Comparison of ENCODE assay signal across 26 cellular contexts in genomic region chr16:87180069-87180468, GRCh38.
DNase-seq lines count a peak whose midpoint lies in the region; ATAC-seq and TF ChIP-seq lines count a peak whose summit lies in the region.
"Had no signal": no experiment of that assay in that cellular context is flagged by ENCODE, and none has a peak within 500 bp of the region (broad histone marks: within the 10 kb centered on the region; RNA-seq: fewer than 3 reads in every experiment).

No MANE protein-coding gene starts in this region.

- no peaks in the 10 kb centered on the region for H3K4me1 ChIP-seq in effector memory CD4-positive, alpha-beta T cell (ENCODE audit: control insufficient read depth, insufficient read depth, low read length, poor library complexity, severe bottlenecking)
- H3K4me1 ChIP-seq in esophagus squamous epithelium, result peaks cover 0 to 21% (median 0%) of the 10 kb centered on the region in 3 donors

- H3K36me3 Mint-ChIP-seq in nephron (ENCODE audit: low read depth), result no peaks in the 10 kb centered on the region
- H3K36me3 Mint-ChIP-seq: activated naive CD8-positive, alpha-beta T cell had no signal

- H3K27ac ChIP-seq in effector memory CD4-positive, alpha-beta T cell (ENCODE audit: insufficient read depth, low read length, poor library complexity, severe bottlenecking), result no peak overlapping the region
- H3K27ac ChIP-seq in esophagus squamous epithelium, result no peak overlapping the region
- H3K27ac ChIP-seq: cardiac muscle cell, upper lobe of left lung had no signal

- no peaks in the 10 kb centered on the region for H3K9me3 Mint-ChIP-seq in nephron
- H3K9me3 Mint-ChIP-seq: activated T-cell treated with anti-CD3 and anti-CD28 coated beads, Interleukin-2, amount 50 U/mL, for 24 hours; CD4-positive, alpha-beta T cell had no signal

- no peak for TF ChIP-seq POLR2A in esophagus squamous epithelium (IDR thresholded peaks at IDR 0.05)

- DNase-seq in A172 (ENCODE audit: low spot score) (peak; percentile 60), HT1080 (ENCODE audit: low read depth) (peak; percentile 13), amniotic epithelial cell (ENCODE audit: low read depth) (peak; percentile 39), pons (ENCODE audit: low spot score) (no peak), esophagus squamous epithelium (lab: John Stamatoyannopoulos, UW) (no peak)
- no peak for DNase-seq in effector memory CD4-positive, alpha-beta T cell
- DNase-seq: activated effector memory CD4-positive, alpha-beta T cell treated with anti-CD3 and anti-CD28 coated beads, Interleukin-2, amount 50 U/mL, for 16 hours; activated T-cell treated with anti-CD3 and anti-CD28 coated beads, Interleukin-2, amount 50 U/mL, for 24 hours; AML-193; aorta; CD4-positive, alpha-beta T cell; cortex of kidney; GOT3; head of caudate nucleus; islet precursor cell; left ventricle myocardium superior; NCI-H1436 treated with DMSO at 0.1 percent for 48 hours; NCI-H345; NCI-H774; stimulated activated naive CD4-positive, alpha-beta T cell had no signal

- WGBS in esophagus squamous epithelium, 2 donors, result 66 to 88% methylated on average over 6 of the region's 6 CpGs

- H3K36me3 ChIP-seq in effector memory CD4-positive, alpha-beta T cell (ENCODE audit: control insufficient read depth, insufficient read depth, low read length), result no peaks in the 10 kb centered on the region
- no peaks in the 10 kb centered on the region for H3K36me3 ChIP-seq in esophagus squamous epithelium
- H3K36me3 ChIP-seq: cardiac muscle cell, upper lobe of left lung had no signal

- intact Hi-C loops in esophagus squamous epithelium (cut with DNase I), result no loop called here

- no peaks in the 10 kb centered on the region for H3K9me3 ChIP-seq in effector memory CD4-positive, alpha-beta T cell (ENCODE audit: control insufficient read depth, low read length)
- H3K9me3 ChIP-seq in esophagus squamous epithelium, result no peaks in the 10 kb centered on the region
- H3K9me3 ChIP-seq: upper lobe of left lung had no signal

- no peak for ATAC-seq in HG03565 (IDR thresholded peaks at IDR 0.05; ENCODE audit: unreplicated experiment)
- ATAC-seq: GM12878, left ventricle myocardium superior had no signal

- H3K27me3 ChIP-seq in effector memory CD4-positive, alpha-beta T cell (replicated peaks; ENCODE audit: control insufficient read depth, insufficient read depth, low read length, poor library complexity, severe bottlenecking), result no peaks in the 10 kb centered on the region
- peaks cover 0 to 44% (median 0%) of the 10 kb centered on the region in 4 donors for H3K27me3 ChIP-seq in esophagus squamous epithelium
- H3K27me3 ChIP-seq: cardiac muscle cell, upper lobe of left lung had no signal

- peaks cover 29% of the 10 kb centered on the region for H3K4me1 Mint-ChIP-seq in nephron

- TF ChIP-seq CTCF in nephron (IDR thresholded peaks at IDR 0.05; ENCODE audit: unreplicated experiment in 3 of 3) (no peak), esophagus squamous epithelium (IDR thresholded peaks at IDR 0.05) (no peak)

- peaks cover 55% of the 10 kb centered on the region for H3K27me3 Mint-ChIP-seq in nephron (ENCODE audit: low read depth)

- peak overlapping the region in 1 of 3 experiments; percentile 12 for H3K4me3 Mint-ChIP-seq in nephron
- H3K4me3 Mint-ChIP-seq: activated naive CD8-positive, alpha-beta T cell; activated T-cell treated with anti-CD3 and anti-CD28 coated beads, Interleukin-2, amount 50 U/mL, for 24 hours; CD4-positive, alpha-beta T cell had no signal

- no peak overlapping the region for H3K4me3 ChIP-seq in effector memory CD4-positive, alpha-beta T cell (ENCODE audit: insufficient read depth, low read depth, low read length, poor library complexity, severe bottlenecking)
- H3K4me3 ChIP-seq in esophagus squamous epithelium, result no peak overlapping the region
- H3K4me3 ChIP-seq: cardiac muscle cell, GM12878, upper lobe of left lung had no signal

- peak overlapping the region in 2 of 3 experiments; percentile 37 to 60 for H3K27ac Mint-ChIP-seq in nephron
- H3K27ac Mint-ChIP-seq: activated naive CD8-positive, alpha-beta T cell; activated T-cell treated with anti-CD3 and anti-CD28 coated beads, Interleukin-2, amount 50 U/mL, for 24 hours; CD4-positive, alpha-beta T cell had no signal

Comparison
In these comparisons a context has a peak if more than half of its experiments do, and no peak if none do; other contexts are left out.
1. DNase-seq: peak in A172 (single experiment), HT1080 (single experiment) and amniotic epithelial cell (single experiment); none in pons (single experiment), effector memory CD4-positive, alpha-beta T cell (0 of 3) and esophagus squamous epithelium (single experiment).